In the genomic region with DNA sequence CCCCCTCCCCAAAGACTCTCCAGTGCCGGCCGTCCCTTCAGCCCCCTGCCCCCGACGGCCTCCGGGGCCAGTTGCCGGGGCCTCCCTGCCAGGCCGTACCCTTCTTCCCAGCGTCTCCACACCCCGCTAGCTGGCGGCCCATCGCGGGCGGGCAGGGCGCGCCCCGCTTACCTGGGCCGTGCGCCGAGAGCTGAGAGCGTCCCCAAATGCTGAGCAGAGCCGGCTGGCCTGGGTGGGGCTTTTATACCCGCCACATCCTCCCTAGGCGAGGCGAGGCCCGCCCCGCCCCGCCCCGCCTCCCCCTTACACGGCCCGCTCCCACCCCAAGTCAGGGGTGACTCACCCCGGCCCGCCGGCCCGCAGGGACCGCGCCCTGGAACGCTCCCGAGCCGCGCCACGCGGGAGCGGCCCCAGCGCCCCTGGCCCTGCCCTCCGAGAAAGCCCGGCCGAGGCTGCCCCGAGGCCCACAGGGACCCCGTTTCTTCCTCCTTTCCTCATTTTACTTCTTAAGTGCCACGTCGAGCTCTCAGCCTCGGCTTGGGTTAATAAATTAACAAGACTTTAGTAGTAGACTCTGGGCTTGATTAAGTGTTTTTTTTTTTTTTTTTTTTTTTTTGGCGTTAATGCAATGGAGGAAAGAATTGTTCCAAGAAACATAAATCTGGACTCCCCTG, we compare ENCODE assay signal across 1 cellular context.
A peak's percentile ranks its signal among the peaks of the same experiment; 100 is the strongest.
TF ChIP-seq lines count a peak whose summit lies in the region.

A gene (minus strand): TSS at position 215 of the 674 bp plus-strand sequence. CDS start 11,911 bp downstream, outside the sequence.

TF ChIP-seq in GM12878, 131 proteins besides CTCF, POLR2A, EP300 and RAD21 (continued from another document):
- TF ChIP-seq, protein P1, sequence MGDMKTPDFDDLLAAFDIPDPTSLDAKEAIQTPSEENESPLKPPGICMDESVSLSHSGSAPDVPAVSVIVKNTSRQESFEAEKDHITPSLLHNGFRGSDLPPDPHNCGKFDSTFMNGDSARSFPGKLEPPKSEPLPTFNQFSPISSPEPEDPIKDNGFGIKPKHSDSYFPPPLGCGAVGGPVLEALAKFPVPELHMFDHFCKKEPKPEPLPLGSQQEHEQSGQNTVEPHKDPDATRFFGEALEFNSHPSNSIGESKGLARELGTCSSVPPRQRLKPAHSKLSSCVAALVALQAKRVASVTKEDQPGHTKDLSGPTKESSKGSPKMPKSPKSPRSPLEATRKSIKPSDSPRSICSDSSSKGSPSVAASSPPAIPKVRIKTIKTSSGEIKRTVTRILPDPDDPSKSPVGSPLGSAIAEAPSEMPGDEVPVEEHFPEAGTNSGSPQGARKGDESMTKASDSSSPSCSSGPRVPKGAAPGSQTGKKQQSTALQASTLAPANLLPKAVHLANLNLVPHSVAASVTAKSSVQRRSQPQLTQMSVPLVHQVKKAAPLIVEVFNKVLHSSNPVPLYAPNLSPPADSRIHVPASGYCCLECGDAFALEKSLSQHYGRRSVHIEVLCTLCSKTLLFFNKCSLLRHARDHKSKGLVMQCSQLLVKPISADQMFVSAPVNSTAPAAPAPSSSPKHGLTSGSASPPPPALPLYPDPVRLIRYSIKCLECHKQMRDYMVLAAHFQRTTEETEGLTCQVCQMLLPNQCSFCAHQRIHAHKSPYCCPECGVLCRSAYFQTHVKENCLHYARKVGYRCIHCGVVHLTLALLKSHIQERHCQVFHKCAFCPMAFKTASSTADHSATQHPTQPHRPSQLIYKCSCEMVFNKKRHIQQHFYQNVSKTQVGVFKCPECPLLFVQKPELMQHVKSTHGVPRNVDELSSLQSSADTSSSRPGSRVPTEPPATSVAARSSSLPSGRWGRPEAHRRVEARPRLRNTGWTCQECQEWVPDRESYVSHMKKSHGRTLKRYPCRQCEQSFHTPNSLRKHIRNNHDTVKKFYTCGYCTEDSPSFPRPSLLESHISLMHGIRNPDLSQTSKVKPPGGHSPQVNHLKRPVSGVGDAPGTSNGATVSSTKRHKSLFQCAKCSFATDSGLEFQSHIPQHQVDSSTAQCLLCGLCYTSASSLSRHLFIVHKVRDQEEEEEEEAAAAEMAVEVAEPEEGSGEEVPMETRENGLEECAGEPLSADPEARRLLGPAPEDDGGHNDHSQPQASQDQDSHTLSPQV (IDR thresholded peaks at IDR 0.05): no peak
- TF ChIP-seq GABPA (IDR thresholded peaks at IDR 0.05; ENCODE audit: low read depth): no peak
- no peak for TF ChIP-seq CBX3 (IDR thresholded peaks at IDR 0.05; ENCODE audit: borderline replicate concordance, low read depth)
- TF ChIP-seq NFIC (IDR thresholded peaks at IDR 0.05; ENCODE audit: low read depth, low read length): no peak
- TF ChIP-seq MXI1 (IDR thresholded peaks at IDR 0.05; ENCODE audit: low read depth, low read length): no peak
- TF ChIP-seq CBFB (IDR thresholded peaks at IDR 0.05; ENCODE audit: low read depth): 0 out of 2 replicates have a peak, but pooled peaks have one; percentile 26
- TF ChIP-seq, protein P2, sequence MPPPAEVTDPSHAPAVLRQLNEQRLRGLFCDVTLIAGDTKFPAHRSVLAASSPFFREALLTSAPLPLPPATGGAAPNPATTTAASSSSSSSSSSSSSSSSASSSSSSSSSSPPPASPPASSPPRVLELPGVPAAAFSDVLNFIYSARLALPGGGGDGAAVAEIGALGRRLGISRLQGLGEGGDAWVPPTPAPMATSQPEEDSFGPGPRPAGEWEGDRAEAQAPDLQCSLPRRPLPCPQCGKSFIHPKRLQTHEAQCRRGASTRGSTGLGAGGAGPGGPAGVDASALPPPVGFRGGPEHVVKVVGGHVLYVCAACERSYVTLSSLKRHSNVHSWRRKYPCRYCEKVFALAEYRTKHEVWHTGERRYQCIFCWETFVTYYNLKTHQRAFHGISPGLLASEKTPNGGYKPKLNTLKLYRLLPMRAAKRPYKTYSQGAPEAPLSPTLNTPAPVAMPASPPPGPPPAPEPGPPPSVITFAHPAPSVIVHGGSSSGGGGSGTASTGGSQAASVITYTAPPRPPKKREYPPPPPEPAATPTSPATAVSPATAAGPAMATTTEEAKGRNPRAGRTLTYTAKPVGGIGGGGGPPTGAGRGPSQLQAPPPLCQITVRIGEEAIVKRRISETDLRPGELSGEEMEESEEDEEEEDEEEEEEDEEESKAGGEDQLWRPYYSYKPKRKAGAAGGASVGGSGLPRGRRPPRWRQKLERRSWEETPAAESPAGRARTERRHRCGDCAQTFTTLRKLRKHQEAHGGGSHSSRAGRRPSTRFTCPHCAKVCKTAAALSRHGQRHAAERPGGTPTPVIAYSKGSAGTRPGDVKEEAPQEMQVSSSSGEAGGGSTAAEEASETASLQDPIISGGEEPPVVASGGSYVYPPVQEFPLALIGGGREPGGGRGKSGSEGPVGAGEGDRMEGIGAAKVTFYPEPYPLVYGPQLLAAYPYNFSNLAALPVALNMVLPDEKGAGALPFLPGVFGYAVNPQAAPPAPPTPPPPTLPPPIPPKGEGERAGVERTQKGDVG (CRISPR knock-in tag; IDR thresholded peaks at IDR 0.05): no peak
- TF ChIP-seq MEF2B (IDR thresholded peaks at IDR 0.05; ENCODE audit: partially characterized antibody, poor library complexity, severe bottlenecking): no peak
- TF ChIP-seq STAT3 (IDR thresholded peaks at IDR 0.05; ENCODE audit: low read depth, low read length): no peak
- TF ChIP-seq PML (IDR thresholded peaks at IDR 0.05; ENCODE audit: low read length): no peak
- no peak for TF ChIP-seq WRNIP1 (IDR thresholded peaks at IDR 0.05; ENCODE audit: borderline replicate concordance, low read depth, low read length)
- 0 out of 2 replicates have a peak, but pooled peaks have one; percentile 43 for TF ChIP-seq JUND (IDR thresholded peaks at IDR 0.05; ENCODE audit: low read depth, low read length)
- TF ChIP-seq, protein P3, sequence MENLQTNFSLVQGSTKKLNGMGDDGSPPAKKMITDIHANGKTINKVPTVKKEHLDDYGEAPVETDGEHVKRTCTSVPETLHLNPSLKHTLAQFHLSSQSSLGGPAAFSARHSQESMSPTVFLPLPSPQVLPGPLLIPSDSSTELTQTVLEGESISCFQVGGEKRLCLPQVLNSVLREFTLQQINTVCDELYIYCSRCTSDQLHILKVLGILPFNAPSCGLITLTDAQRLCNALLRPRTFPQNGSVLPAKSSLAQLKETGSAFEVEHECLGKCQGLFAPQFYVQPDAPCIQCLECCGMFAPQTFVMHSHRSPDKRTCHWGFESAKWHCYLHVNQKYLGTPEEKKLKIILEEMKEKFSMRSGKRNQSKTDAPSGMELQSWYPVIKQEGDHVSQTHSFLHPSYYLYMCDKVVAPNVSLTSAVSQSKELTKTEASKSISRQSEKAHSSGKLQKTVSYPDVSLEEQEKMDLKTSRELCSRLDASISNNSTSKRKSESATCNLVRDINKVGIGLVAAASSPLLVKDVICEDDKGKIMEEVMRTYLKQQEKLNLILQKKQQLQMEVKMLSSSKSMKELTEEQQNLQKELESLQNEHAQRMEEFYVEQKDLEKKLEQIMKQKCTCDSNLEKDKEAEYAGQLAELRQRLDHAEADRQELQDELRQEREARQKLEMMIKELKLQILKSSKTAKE (IDR thresholded peaks at IDR 0.05; ENCODE audit: low read depth, poor library complexity, severe bottlenecking): no peak
- TF ChIP-seq SREBF2 (IDR thresholded peaks at IDR 0.05; ENCODE audit: low read length): no peak
- no peak for TF ChIP-seq HDGF (IDR thresholded peaks at IDR 0.05)
- TF ChIP-seq STAT1 (conservative IDR thresholded peaks at IDR 0.05): no peak
- no peak for TF ChIP-seq FOXM1 (IDR thresholded peaks at IDR 0.05; ENCODE audit: low read depth, low read length)
- 0 out of 2 replicates have a peak, but pooled peaks have one; percentile 47 for TF ChIP-seq NR2F1 (conservative IDR thresholded peaks at IDR 0.05)
- TF ChIP-seq POLR2AphosphoS5 (IDR thresholded peaks at IDR 0.05; ENCODE audit: low read length): peak; percentile 1; the same call in 1 of the 2 replicates
- no peak for TF ChIP-seq LARP7 (IDR thresholded peaks at IDR 0.05)
- no peak for TF ChIP-seq SUZ12 (IDR thresholded peaks at IDR 0.05; ENCODE audit: unreplicated experiment)
- TF ChIP-seq, protein P4, sequence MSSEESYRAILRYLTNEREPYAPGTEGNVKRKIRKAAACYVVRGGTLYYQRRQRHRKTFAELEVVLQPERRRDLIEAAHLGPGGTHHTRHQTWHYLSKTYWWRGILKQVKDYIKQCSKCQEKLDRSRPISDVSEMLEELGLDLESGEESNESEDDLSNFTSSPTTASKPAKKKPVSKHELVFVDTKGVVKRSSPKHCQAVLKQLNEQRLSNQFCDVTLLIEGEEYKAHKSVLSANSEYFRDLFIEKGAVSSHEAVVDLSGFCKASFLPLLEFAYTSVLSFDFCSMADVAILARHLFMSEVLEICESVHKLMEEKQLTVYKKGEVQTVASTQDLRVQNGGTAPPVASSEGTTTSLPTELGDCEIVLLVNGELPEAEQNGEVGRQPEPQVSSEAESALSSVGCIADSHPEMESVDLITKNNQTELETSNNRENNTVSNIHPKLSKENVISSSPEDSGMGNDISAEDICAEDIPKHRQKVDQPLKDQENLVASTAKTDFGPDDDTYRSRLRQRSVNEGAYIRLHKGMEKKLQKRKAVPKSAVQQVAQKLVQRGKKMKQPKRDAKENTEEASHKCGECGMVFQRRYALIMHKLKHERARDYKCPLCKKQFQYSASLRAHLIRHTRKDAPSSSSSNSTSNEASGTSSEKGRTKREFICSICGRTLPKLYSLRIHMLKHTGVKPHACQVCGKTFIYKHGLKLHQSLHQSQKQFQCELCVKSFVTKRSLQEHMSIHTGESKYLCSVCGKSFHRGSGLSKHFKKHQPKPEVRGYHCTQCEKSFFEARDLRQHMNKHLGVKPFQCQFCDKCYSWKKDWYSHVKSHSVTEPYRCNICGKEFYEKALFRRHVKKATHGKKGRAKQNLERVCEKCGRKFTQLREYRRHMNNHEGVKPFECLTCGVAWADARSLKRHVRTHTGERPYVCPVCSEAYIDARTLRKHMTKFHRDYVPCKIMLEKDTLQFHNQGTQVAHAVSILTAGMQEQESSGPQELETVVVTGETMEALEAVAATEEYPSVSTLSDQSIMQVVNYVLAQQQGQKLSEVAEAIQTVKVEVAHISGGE (CRISPR knock-in tag; IDR thresholded peaks at IDR 0.05): no peak
- no peak for TF ChIP-seq NFYA (IDR thresholded peaks at IDR 0.05; ENCODE audit: borderline replicate concordance, low read depth, low read length)
- TF ChIP-seq, protein P5, sequence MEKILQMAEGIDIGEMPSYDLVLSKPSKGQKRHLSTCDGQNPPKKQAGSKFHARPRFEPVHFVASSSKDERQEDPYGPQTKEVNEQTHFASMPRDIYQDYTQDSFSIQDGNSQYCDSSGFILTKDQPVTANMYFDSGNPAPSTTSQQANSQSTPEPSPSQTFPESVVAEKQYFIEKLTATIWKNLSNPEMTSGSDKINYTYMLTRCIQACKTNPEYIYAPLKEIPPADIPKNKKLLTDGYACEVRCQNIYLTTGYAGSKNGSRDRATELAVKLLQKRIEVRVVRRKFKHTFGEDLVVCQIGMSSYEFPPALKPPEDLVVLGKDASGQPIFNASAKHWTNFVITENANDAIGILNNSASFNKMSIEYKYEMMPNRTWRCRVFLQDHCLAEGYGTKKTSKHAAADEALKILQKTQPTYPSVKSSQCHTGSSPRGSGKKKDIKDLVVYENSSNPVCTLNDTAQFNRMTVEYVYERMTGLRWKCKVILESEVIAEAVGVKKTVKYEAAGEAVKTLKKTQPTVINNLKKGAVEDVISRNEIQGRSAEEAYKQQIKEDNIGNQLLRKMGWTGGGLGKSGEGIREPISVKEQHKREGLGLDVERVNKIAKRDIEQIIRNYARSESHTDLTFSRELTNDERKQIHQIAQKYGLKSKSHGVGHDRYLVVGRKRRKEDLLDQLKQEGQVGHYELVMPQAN (conservative IDR thresholded peaks at IDR 0.05): no peak
- TF ChIP-seq KDM1A (IDR thresholded peaks at IDR 0.05; ENCODE audit: borderline replicate concordance): no peak
- peak; percentile 64; the same call in 1 of the 2 replicates for TF ChIP-seq TCF3 (IDR thresholded peaks at IDR 0.05; ENCODE audit: borderline replicate concordance, insufficient read depth, low read depth, low read length)
- peak; percentile 64; the same call in 1 of the 2 replicates for TF ChIP-seq TCF12 (IDR thresholded peaks at IDR 0.05; ENCODE audit: low read depth, low read length)
- peak; percentile 42; the same call in 1 of the 3 replicates for TF ChIP-seq POU2F2 (IDR thresholded peaks at IDR 0.05; ENCODE audit: borderline replicate concordance, low read depth, low read length)
- TF ChIP-seq SMAD5 (IDR thresholded peaks at IDR 0.05; ENCODE audit: low read depth): 0 out of 2 replicates have a peak, but pooled peaks have one; percentile 38
- TF ChIP-seq, protein P6, sequence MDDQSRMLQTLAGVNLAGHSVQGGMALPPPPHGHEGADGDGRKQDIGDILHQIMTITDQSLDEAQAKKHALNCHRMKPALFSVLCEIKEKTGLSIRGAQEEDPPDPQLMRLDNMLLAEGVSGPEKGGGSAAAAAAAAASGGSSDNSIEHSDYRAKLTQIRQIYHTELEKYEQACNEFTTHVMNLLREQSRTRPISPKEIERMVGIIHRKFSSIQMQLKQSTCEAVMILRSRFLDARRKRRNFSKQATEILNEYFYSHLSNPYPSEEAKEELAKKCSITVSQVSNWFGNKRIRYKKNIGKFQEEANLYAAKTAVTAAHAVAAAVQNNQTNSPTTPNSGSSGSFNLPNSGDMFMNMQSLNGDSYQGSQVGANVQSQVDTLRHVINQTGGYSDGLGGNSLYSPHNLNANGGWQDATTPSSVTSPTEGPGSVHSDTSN (IDR thresholded peaks at IDR 0.05; ENCODE audit: insufficient replicate concordance, low read depth, low read length): no peak
